Comparison of ENCODE assay signal across 8 cellular contexts in the genomic region with DNA sequence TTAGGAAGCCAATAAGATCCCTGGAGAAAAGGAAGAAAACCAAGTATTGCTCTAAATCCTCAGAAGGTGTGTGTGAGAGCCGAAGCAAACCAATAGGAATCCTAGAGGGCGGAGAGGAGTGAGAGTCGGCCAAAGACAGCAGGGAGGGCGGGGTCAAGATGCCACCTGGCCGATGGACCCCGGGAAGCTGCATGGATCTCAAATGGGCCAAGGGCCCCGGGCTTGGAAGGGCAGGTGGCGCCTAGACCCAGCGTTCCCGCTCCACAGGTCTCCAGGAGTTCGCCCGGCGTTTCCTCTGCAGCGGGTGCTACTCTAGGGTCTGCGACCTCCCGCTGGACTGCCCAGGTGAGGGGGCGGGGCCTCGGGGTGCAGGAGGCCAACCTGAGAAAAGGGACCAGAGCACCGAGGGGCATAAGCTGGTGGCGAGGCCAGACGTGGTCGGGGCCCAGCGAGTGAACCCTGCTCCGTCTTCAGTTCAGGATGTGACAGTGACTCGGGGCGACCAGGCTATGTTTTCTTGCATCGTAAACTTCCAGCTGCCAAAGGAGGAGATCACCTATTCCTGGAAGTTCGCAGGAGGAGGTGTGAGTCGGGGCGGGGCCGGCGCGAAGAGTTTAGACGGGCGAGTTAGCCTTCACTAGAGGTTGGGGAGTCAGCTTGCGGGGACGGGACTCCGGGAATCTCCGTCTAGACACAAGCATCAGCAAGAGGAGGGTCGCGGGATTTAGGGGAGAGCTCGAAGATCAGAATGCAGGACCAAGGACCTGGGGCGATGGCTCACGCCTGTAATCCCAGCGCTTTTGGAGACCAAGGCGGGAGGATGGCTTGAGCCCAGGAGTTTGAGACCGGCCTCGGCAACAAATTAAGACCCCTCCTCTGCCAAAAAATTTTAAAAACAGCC. TPM values are rescaled to one million over a fixed set of nuclear protein-coding genes. Genes with fewer than 3 reads are reported as not detected.
DNase-seq lines count a peak whose midpoint lies in the region; ATAC-seq lines count a peak whose summit lies in the region.

No MANE protein-coding gene starts in this region.

- H3K27ac Mint-ChIP-seq in activated T-helper 1 cell treated with anti-CD3 and anti-CD28 coated beads, Interleukin-12 subunit alpha, Interleukin-12 subunit beta, Interleukin-2, Interleukin-4 antibody, amounts not matched to agents 30 ng/mL and 10 ng/mL and 1 ng/mL, durations not matched to agents 14 hours and 24 hours and 36 hours: peak overlapping the region; percentile 89

- H3K4me1 Mint-ChIP-seq in activated T-helper 1 cell treated with anti-CD3 and anti-CD28 coated beads, Interleukin-12 subunit alpha, Interleukin-12 subunit beta, Interleukin-2, Interleukin-4 antibody, amounts not matched to agents 30 ng/mL and 10 ng/mL and 1 ng/mL, durations not matched to agents 14 hours and 24 hours and 36 hours (ENCODE audit: low read depth): peaks cover 30% of the 10 kb centered on the region

- peaks cover 25% of the 10 kb centered on the region for H3K36me3 Mint-ChIP-seq in activated T-helper 1 cell treated with anti-CD3 and anti-CD28 coated beads, Interleukin-12 subunit alpha, Interleukin-12 subunit beta, Interleukin-2, Interleukin-4 antibody, amounts not matched to agents 30 ng/mL and 10 ng/mL and 1 ng/mL, durations not matched to agents 14 hours and 24 hours and 36 hours (ENCODE audit: low read depth)

- H3K9me3 Mint-ChIP-seq in activated T-helper 1 cell treated with anti-CD3 and anti-CD28 coated beads, Interleukin-12 subunit alpha, Interleukin-12 subunit beta, Interleukin-2, Interleukin-4 antibody, amounts not matched to agents 30 ng/mL and 10 ng/mL and 1 ng/mL, durations not matched to agents 14 hours and 24 hours and 36 hours: peaks cover 4% of the 10 kb centered on the region

- DNase-seq in H7 (peak; percentile 89), iPS DF 19.7 (ENCODE audit: low read depth, low spot score) (peak; percentile 82), sciatic nerve (ENCODE audit: low spot score) (peak; percentile 70), left lobe of liver (ENCODE audit: low spot score) (no peak), Ammon's horn (ENCODE audit: low spot score) (no peak), epidermal melanocyte (ENCODE audit: insufficient read length, low spot score) (no peak)
- DNase-seq in activated T-helper 1 cell treated with anti-CD3 and anti-CD28 coated beads, Interleukin-12 subunit alpha, Interleukin-12 subunit beta, Interleukin-2, Interleukin-4 antibody, amounts not matched to agents 30 ng/mL and 10 ng/mL and 1 ng/mL, durations not matched to agents 14 hours and 24 hours and 36 hours (ENCODE audit: low spot score): no peak
- no peak for DNase-seq in stimulated activated naive CD4-positive, alpha-beta T cell (lab: John Stamatoyannopoulos, UW)

- no peaks in the 10 kb centered on the region for H3K27me3 ChIP-seq in H7 (ENCODE audit: control insufficient read depth, insufficient read depth, low read length)

- peaks cover 4% of the 10 kb centered on the region for H3K36me3 ChIP-seq in H7 (replicated peaks; ENCODE audit: control insufficient read depth, insufficient read depth, low read length)

- H3K4me3 Mint-ChIP-seq in activated T-helper 1 cell treated with anti-CD3 and anti-CD28 coated beads, Interleukin-12 subunit alpha, Interleukin-12 subunit beta, Interleukin-2, Interleukin-4 antibody, amounts not matched to agents 30 ng/mL and 10 ng/mL and 1 ng/mL, durations not matched to agents 14 hours and 24 hours and 36 hours: peak overlapping the region; percentile 87

- H3K27me3 Mint-ChIP-seq in activated T-helper 1 cell treated with anti-CD3 and anti-CD28 coated beads, Interleukin-12 subunit alpha, Interleukin-12 subunit beta, Interleukin-2, Interleukin-4 antibody, amounts not matched to agents 30 ng/mL and 10 ng/mL and 1 ng/mL, durations not matched to agents 14 hours and 24 hours and 36 hours (ENCODE audit: insufficient read depth): peaks cover 2% of the 10 kb centered on the region

- peak; percentile 6 for ATAC-seq in sciatic nerve
- no peak for ATAC-seq in left lobe of liver

- intact Hi-C loops in activated T-helper 1 cell treated with anti-CD3 and anti-CD28 coated beads, Interleukin-12 subunit alpha, Interleukin-12 subunit beta, Interleukin-2, Interleukin-4 antibody, amounts not matched to agents 30 ng/mL and 10 ng/mL and 1 ng/mL, durations not matched to agents 14 hours and 24 hours and 36 hours (cut with micrococcal nuclease): loop anchor here (2.0 kb wide), 1 partner anchor 364 kb away; no protein-coding TSS in a partner anchor
- intact Hi-C loops in sciatic nerve (cut with DNase I): no loop called here

- peak overlapping the region; percentile 76 for H3K4me3 ChIP-seq in H7 (ENCODE audit: insufficient read depth, low read depth, low read length)

RNA-seq across cellular contexts. Expression of gene SPACA6, which starts 9.9 kb away (rescaled TPM):
- total RNA-seq in H7 (2014; rRNA removed; shearing (Covaris generic)): 6.3 and 15.0 TPM in 2 replicates
- total RNA-seq in activated T-helper 1 cell treated with anti-CD3 and anti-CD28 coated beads, Interleukin-12 subunit alpha, Interleukin-12 subunit beta, Interleukin-2, Interleukin-4 antibody, amounts not matched to agents 30 ng/mL and 10 ng/mL and 1 ng/mL, durations not matched to agents 14 hours and 24 hours and 36 hours: 6.8 and 8.9 TPM in 2 replicates
- 47.7 TPM for total RNA-seq in sciatic nerve
- 4.3 TPM for total RNA-seq in left lobe of liver

RNA-seq across cellular contexts. Expression of gene HAS1, which starts 20.8 kb away (rescaled TPM):
- total RNA-seq in H7 (2014; rRNA removed; shearing (Covaris generic)): 0.37 TPM in 1 of 2 replicates, not detected in the other
- total RNA-seq in activated T-helper 1 cell treated with anti-CD3 and anti-CD28 coated beads, Interleukin-12 subunit alpha, Interleukin-12 subunit beta, Interleukin-2, Interleukin-4 antibody, amounts not matched to agents 30 ng/mL and 10 ng/mL and 1 ng/mL, durations not matched to agents 14 hours and 24 hours and 36 hours: not detected in 2 replicates
- total RNA-seq in sciatic nerve (0.58 TPM), left lobe of liver (not detected)

RNA-seq across cellular contexts. Expression of gene FPR1, which starts 48.7 kb away (rescaled TPM):
- total RNA-seq in H7 (2014; rRNA removed; shearing (Covaris generic)): not detected in 2 replicates
- total RNA-seq in activated T-helper 1 cell treated with anti-CD3 and anti-CD28 coated beads, Interleukin-12 subunit alpha, Interleukin-12 subunit beta, Interleukin-2, Interleukin-4 antibody, amounts not matched to agents 30 ng/mL and 10 ng/mL and 1 ng/mL, durations not matched to agents 14 hours and 24 hours and 36 hours: not detected in 2 replicates
- total RNA-seq in sciatic nerve (15.5 TPM), left lobe of liver (1.4 TPM)

RNA-seq across cellular contexts. Expression of gene SIGLEC14, which starts 56.4 kb away (rescaled TPM):
- not detected in 2 replicates for total RNA-seq in H7 (2014; rRNA removed; shearing (Covaris generic))
- not detected in 2 replicates for total RNA-seq in activated T-helper 1 cell treated with anti-CD3 and anti-CD28 coated beads, Interleukin-12 subunit alpha, Interleukin-12 subunit beta, Interleukin-2, Interleukin-4 antibody, amounts not matched to agents 30 ng/mL and 10 ng/mL and 1 ng/mL, durations not matched to agents 14 hours and 24 hours and 36 hours
- 4.1 TPM for total RNA-seq in sciatic nerve
- total RNA-seq in left lobe of liver: 2.6 TPM

RNA-seq across cellular contexts. Expression of gene FPR2, which starts 58.0 kb away (rescaled TPM):
- not detected in 2 replicates for total RNA-seq in H7 (2014; rRNA removed; shearing (Covaris generic))
- not detected in 2 replicates for total RNA-seq in activated T-helper 1 cell treated with anti-CD3 and anti-CD28 coated beads, Interleukin-12 subunit alpha, Interleukin-12 subunit beta, Interleukin-2, Interleukin-4 antibody, amounts not matched to agents 30 ng/mL and 10 ng/mL and 1 ng/mL, durations not matched to agents 14 hours and 24 hours and 36 hours
- 2.4 TPM for total RNA-seq in sciatic nerve
- 0.73 TPM for total RNA-seq in left lobe of liver

Comparison
In these comparisons a context has a peak if more than half of its experiments do, and no peak if none do; other contexts are left out.
1. DNase-seq: peak in H7 (single experiment), iPS DF 19.7 (single experiment) and sciatic nerve (single experiment); none in activated T-helper 1 cell treated with anti-CD3 and anti-CD28 coated beads, Interleukin-12 subunit alpha, Interleukin-12 subunit beta, Interleukin-2, Interleukin-4 antibody, amounts not matched to agents 30 ng/mL and 10 ng/mL and 1 ng/mL, durations not matched to agents 14 hours and 24 hours and 36 hours (single experiment), left lobe of liver (single experiment), Ammon's horn (single experiment), epidermal melanocyte (single experiment) and stimulated activated naive CD4-positive, alpha-beta T cell (0 of 6).